Comparison of ENCODE assay signal across 1 cellular context in genomic region chr4:48778431-48779094, GRCh38.
TF ChIP-seq lines count a peak whose summit lies in the region.

No MANE protein-coding gene starts in this region.

TF ChIP-seq in HEK293, 187 proteins besides CTCF, POLR2A, EP300 and RAD21 (continued from another document):
- peak; percentile 85 for TF ChIP-seq PRDM4 (tag by site-specific recombination; IDR thresholded peaks at IDR 0.05)
- TF ChIP-seq ZNF639 (tag by site-specific recombination; IDR thresholded peaks at IDR 0.05) = no peak
- no peak for TF ChIP-seq ZNF837 (tag by site-specific recombination; IDR thresholded peaks at IDR 0.05)
- no peak for TF ChIP-seq MYNN (tag by site-specific recombination; IDR thresholded peaks at IDR 0.05; ENCODE audit: borderline replicate concordance)
- TF ChIP-seq ZNF785 (tag by site-specific recombination; IDR thresholded peaks at IDR 0.05) = no peak
TF ChIP-seq in HEK293: peak in this region for 3.
